11 cellular contexts compared by ENCODE assay signal in genomic region chr20:44958276-44958675, GRCh38. TPM values are rescaled to one million over a fixed set of nuclear protein-coding genes. Genes with fewer than 3 reads are reported as not detected.
A peak's percentile ranks its signal among the peaks of the same experiment; 100 is the strongest.
DNase-seq lines count a peak whose midpoint lies in the region; ATAC-seq and TF ChIP-seq lines count a peak whose summit lies in the region.
"Had no signal": no experiment of that assay in that cellular context is flagged by ENCODE, and none has a peak within 500 bp of the region (broad histone marks: within the 10 kb centered on the region; RNA-seq: fewer than 3 reads in every experiment).

No MANE protein-coding gene starts in this region.

- no peaks in the 10 kb centered on the region for H3K9me3 ChIP-seq in BLaER1 treated with 17β-estradiol and CSF1 and Interleukin-3, amounts not matched to agents 10 nM and 100 nM (replicated peaks in 1 of 11)
- H3K9me3 ChIP-seq in HEK293 (ENCODE audit: control insufficient read depth, insufficient read depth, low read depth, low read length) = no peaks in the 10 kb centered on the region
- no peaks in the 10 kb centered on the region for H3K9me3 ChIP-seq in naive thymus-derived CD4-positive, alpha-beta T cell (ENCODE audit: control insufficient read depth in 2 of 3, low read length in 3 of 3)
- H3K9me3 ChIP-seq: psoas muscle had no signal

- H3K4me2 ChIP-seq in BLaER1 treated with 17β-estradiol and CSF1 and Interleukin-3, amounts not matched to agents 10 nM and 100 nM = peak overlapping the region; percentile 88 to 99 (median 93)

- H3K4me1 ChIP-seq in BLaER1 treated with 17β-estradiol and CSF1 and Interleukin-3, amounts not matched to agents 10 nM and 100 nM = peaks cover 56 to 77% (median 64%) of the 10 kb centered on the region in 10 experiments
- H3K4me1 ChIP-seq in HEK293 (ENCODE audit: control insufficient read depth, insufficient read depth, low read length) = peaks cover 4% of the 10 kb centered on the region
- H3K4me1 ChIP-seq in naive thymus-derived CD4-positive, alpha-beta T cell (ENCODE audit: control insufficient read depth in 2 of 2, insufficient read depth in 2 of 2, low read length in 2 of 2) = peaks cover 21 to 24% of the 10 kb centered on the region in 2 donors

- 0 out of 22 replicates have a peak overlapping the region, but pooled peaks of 1 of the 11 experiments have one; percentile 3 for H3K9ac ChIP-seq in BLaER1 treated with 17β-estradiol and CSF1 and Interleukin-3, amounts not matched to agents 10 nM and 100 nM

- H3K4me1 Mint-ChIP-seq in activated CD8-positive, alpha-beta T cell treated with anti-CD3 and anti-CD28 coated beads, Interleukin-2, amount 10 ng/mL, durations not matched to agents 7 days and 5 days (ENCODE audit: low read depth) = peaks cover 59% of the 10 kb centered on the region
- H3K4me1 Mint-ChIP-seq in naive thymus-derived CD4-positive, alpha-beta T cell = peaks cover 33 to 68% (median 61%) of the 10 kb centered on the region in 7 donors

- H3K27me3 Mint-ChIP-seq in activated CD8-positive, alpha-beta T cell treated with anti-CD3 and anti-CD28 coated beads, Interleukin-2, amount 10 ng/mL, durations not matched to agents 7 days and 5 days (ENCODE audit: low read depth) = no peaks in the 10 kb centered on the region
- H3K27me3 Mint-ChIP-seq in naive thymus-derived CD4-positive, alpha-beta T cell = no peaks in the 10 kb centered on the region

- H3K36me3 Mint-ChIP-seq in activated CD8-positive, alpha-beta T cell treated with anti-CD3 and anti-CD28 coated beads, Interleukin-2, amount 10 ng/mL, durations not matched to agents 7 days and 5 days (ENCODE audit: low read depth) = peaks cover 41% of the 10 kb centered on the region
- H3K36me3 Mint-ChIP-seq in naive thymus-derived CD4-positive, alpha-beta T cell = peaks cover 9 to 35% (median 17%) of the 10 kb centered on the region in 5 donors

- no peaks in the 10 kb centered on the region for H3K9me3 Mint-ChIP-seq in activated CD8-positive, alpha-beta T cell treated with anti-CD3 and anti-CD28 coated beads, Interleukin-2, amount 10 ng/mL, durations not matched to agents 7 days and 5 days (ENCODE audit: insufficient read depth)
- peaks cover 0 to 1% (median 0%) of the 10 kb centered on the region in 11 donors for H3K9me3 Mint-ChIP-seq in naive thymus-derived CD4-positive, alpha-beta T cell

- CTCF ChIA-PET in HEK293 (lab: Yijun Ruan, JAX) = interaction anchor here (0.5 to 2.0 kb wide), 3 partner anchors 137 to 231 kb away, joined by 4 to 8 read pairs (median 5); no protein-coding TSS in a partner anchor
- CTCF ChIA-PET in activated CD8-positive, alpha-beta T cell treated with anti-CD3 and anti-CD28 coated beads, Interleukin-2, amount 10 ng/mL, durations not matched to agents 7 days and 5 days (lab: Charles Lee) = interaction anchor here (1.1 to 3.1 kb wide), 6 partner anchors 9 to 138 kb away, joined by 3 to 8 read pairs (median 4); no protein-coding TSS in a partner anchor
- CTCF ChIA-PET in naive thymus-derived CD4-positive, alpha-beta T cell (lab: Charles Lee) = interaction anchor here (0.9 to 1.2 kb wide), 3 partner anchors 10 to 44 kb away, joined by 3 to 4 read pairs (median 4); no protein-coding TSS in a partner anchor

- POLR2A ChIA-PET in HEK293 (lab: Yijun Ruan, JAX) = interaction anchor here (0.7 to 1.4 kb wide), 4 partner anchors 9 to 453 kb away, joined by 3 to 5 read pairs (median 3); no protein-coding TSS in a partner anchor
- POLR2A ChIA-PET in activated CD8-positive, alpha-beta T cell treated with anti-CD3 and anti-CD28 coated beads, Interleukin-2, amount 10 ng/mL, durations not matched to agents 7 days and 5 days (lab: Charles Lee) = interaction anchor here (1.0 kb wide), 1 partner anchor 9 kb away, joined by 5 read pairs; no protein-coding TSS in a partner anchor
- POLR2A ChIA-PET in naive thymus-derived CD4-positive, alpha-beta T cell (lab: Charles Lee) = interaction anchor here (0.9 to 1.9 kb wide), 3 partner anchors 12 to 38 kb away, joined by 3 to 6 read pairs (median 3); no protein-coding TSS in a partner anchor

- intact Hi-C loops in naive thymus-derived CD4-positive, alpha-beta T cell (cut with micrococcal nuclease) = loop anchor here (2.0 to 5.0 kb wide), 2 partner anchors 34 to 139 kb away; no protein-coding TSS in a partner anchor

- DNase-seq in activated CD8-positive, alpha-beta T cell treated with anti-CD3 and anti-CD28 coated beads, Interleukin-2, amount 10 ng/mL, durations not matched to agents 7 days and 5 days = no peak
- DNase-seq in naive thymus-derived CD4-positive, alpha-beta T cell = no peak
- DNase-seq in NCI-H1417 treated with DMSO at 0.1 percent for 48 hours (lab: John Stamatoyannopoulos, UW) (no peak), nucleus accumbens (lab: John Stamatoyannopoulos, UW) (no peak)
- DNase-seq: NCI-H187 treated with DMSO at 0.1 percent for 48 hours, psoas muscle had no signal

- H3K4me3 ChIP-seq in BLaER1 treated with 17β-estradiol and CSF1 and Interleukin-3, amounts not matched to agents 10 nM and 100 nM = peak overlapping the region in 6 of 10 experiments; percentile 75 to 89 (median 84); a peak in 8 of 20 replicates
- no peak overlapping the region for H3K4me3 ChIP-seq in HEK293 (ENCODE audit: low read depth, low read length)
- no peak overlapping the region for H3K4me3 ChIP-seq in naive thymus-derived CD4-positive, alpha-beta T cell (ENCODE audit: low read length)

- H4K20me1 ChIP-seq in BLaER1 treated with 17β-estradiol and CSF1 and Interleukin-3, amounts not matched to agents 10 nM and 100 nM = peaks cover 4 to 63% (median 31%) of the 10 kb centered on the region in 11 experiments; a peak in 15 of 22 replicates

- H3K36me3 ChIP-seq in BLaER1 treated with 17β-estradiol and CSF1 and Interleukin-3, amounts not matched to agents 10 nM and 100 nM = peaks cover 29 to 55% (median 51%) of the 10 kb centered on the region in 11 experiments
- peaks cover 10 to 37% of the 10 kb centered on the region in 2 experiments; a peak in 2 of 3 replicates for H3K36me3 ChIP-seq in HEK293 (ENCODE audit: control insufficient read depth in 2 of 2, insufficient read depth in 1 of 2, low read length in 2 of 2)
- H3K36me3 ChIP-seq in naive thymus-derived CD4-positive, alpha-beta T cell (ENCODE audit: control insufficient read depth in 2 of 3, insufficient read depth in 3 of 3, low read length in 3 of 3) = peaks cover 0 to 31% (median 16%) of the 10 kb centered on the region in 3 experiments

- H3K27ac Mint-ChIP-seq in activated CD8-positive, alpha-beta T cell treated with anti-CD3 and anti-CD28 coated beads, Interleukin-2, amount 10 ng/mL, durations not matched to agents 7 days and 5 days = no peak overlapping the region
- H3K27ac Mint-ChIP-seq in naive thymus-derived CD4-positive, alpha-beta T cell = peak overlapping the region in 4 of 9 donors; percentile 10 to 93 (median 54)

- ATAC-seq in activated CD8-positive, alpha-beta T cell treated with anti-CD3 and anti-CD28 coated beads, Interleukin-2, amount 10 ng/mL, durations not matched to agents 7 days and 5 days = no peak
- ATAC-seq in naive thymus-derived CD4-positive, alpha-beta T cell = no peak
- ATAC-seq in HG03280 (IDR thresholded peaks at IDR 0.05; ENCODE audit: unreplicated experiment) (no peak), HG02798 (IDR thresholded peaks at IDR 0.05; ENCODE audit: poor library complexity, unreplicated experiment) (no peak)
- ATAC-seq: psoas muscle had no signal

- H3K27me3 ChIP-seq in BLaER1 treated with 17β-estradiol and CSF1 and Interleukin-3, amounts not matched to agents 10 nM and 100 nM = no peaks in the 10 kb centered on the region
- H3K27me3 ChIP-seq in naive thymus-derived CD4-positive, alpha-beta T cell (ENCODE audit: control insufficient read depth in 2 of 2, insufficient read depth in 2 of 2, low read length in 2 of 2) = no peaks in the 10 kb centered on the region

- no peak for TF ChIP-seq CTCF in HEK293 (tag by site-specific recombination; IDR thresholded peaks at IDR 0.05)

- H3K27ac ChIP-seq in BLaER1 treated with 17β-estradiol and CSF1 and Interleukin-3, amounts not matched to agents 10 nM and 100 nM = 0 out of 22 replicates have a peak overlapping the region, but pooled peaks of 2 of the 11 experiments have one; percentile 16 to 82
- no peak overlapping the region for H3K27ac ChIP-seq in HEK293 (ENCODE audit: extremely low read depth, low read depth, low read length)
- no peak overlapping the region for H3K27ac ChIP-seq in naive thymus-derived CD4-positive, alpha-beta T cell (ENCODE audit: low read depth, low read length)
- H3K27ac ChIP-seq: coronary artery had no signal

- H3K4me3 Mint-ChIP-seq in activated CD8-positive, alpha-beta T cell treated with anti-CD3 and anti-CD28 coated beads, Interleukin-2, amount 10 ng/mL, durations not matched to agents 7 days and 5 days = peak overlapping the region; percentile 86
- peak overlapping the region; percentile 50 to 100 (median 94) for H3K4me3 Mint-ChIP-seq in naive thymus-derived CD4-positive, alpha-beta T cell

TF ChIP-seq in HEK293, 187 proteins besides CTCF, POLR2A, EP300 and RAD21:
- TF ChIP-seq KLF16 (tag by site-specific recombination; IDR thresholded peaks at IDR 0.05) (no peak), ZNF600 (tag by site-specific recombination; IDR thresholded peaks at IDR 0.05) (peak; percentile 34; the same call in 1 of the 2 replicates)

RNA-seq across cellular contexts. Expression of gene TOMM34, which starts 1.9 kb away (rescaled TPM):
- total RNA-seq in activated CD8-positive, alpha-beta T cell treated with anti-CD3 and anti-CD28 coated beads, Interleukin-2, amount 10 ng/mL, durations not matched to agents 7 days and 5 days = 10 to 100 TPM; 20.2 to 20.3 TPM
- 10 to 100 TPM in 1 of 5 experiments, 1 to 10 TPM in 4; 7.0 to 22.5 (median 8.6) TPM for total RNA-seq in naive thymus-derived CD4-positive, alpha-beta T cell
- 10 to 100 TPM; 15.1 to 30.2 TPM for polyA plus RNA-seq in naive thymus-derived CD4-positive, alpha-beta T cell

RNA-seq across cellular contexts. Expression of gene STK4, which starts 8.0 kb away (rescaled TPM):
- 100 to 1,000 TPM; 159 to 164 TPM for total RNA-seq in activated CD8-positive, alpha-beta T cell treated with anti-CD3 and anti-CD28 coated beads, Interleukin-2, amount 10 ng/mL, durations not matched to agents 7 days and 5 days
- 100 to 1,000 TPM; 207 to 383 (median 267) TPM for total RNA-seq in naive thymus-derived CD4-positive, alpha-beta T cell
- 100 to 1,000 TPM; 175 to 241 TPM for polyA plus RNA-seq in naive thymus-derived CD4-positive, alpha-beta T cell

RNA-seq across cellular contexts. Expression of gene PABPC1L, which starts 48.4 kb away (rescaled TPM):
- total RNA-seq in activated CD8-positive, alpha-beta T cell treated with anti-CD3 and anti-CD28 coated beads, Interleukin-2, amount 10 ng/mL, durations not matched to agents 7 days and 5 days = 100 to 1,000 TPM in 1 of 2 experiments, 10 to 100 TPM in 1; 90.0 to 103 TPM
- 10 to 100 TPM; 34.0 to 71.7 (median 59.0) TPM for total RNA-seq in naive thymus-derived CD4-positive, alpha-beta T cell
- 1 to 10 TPM; 1.3 to 1.8 TPM for polyA plus RNA-seq in naive thymus-derived CD4-positive, alpha-beta T cell

Comparison
In these comparisons a context has a peak if more than half of its experiments do, and no peak if none do; other contexts are left out.
1. H3K4me3 ChIP-seq: peak in BLaER1 treated with 17β-estradiol and CSF1 and Interleukin-3, amounts not matched to agents 10 nM and 100 nM (6 of 10); none in HEK293 (single experiment) and naive thymus-derived CD4-positive, alpha-beta T cell (single experiment).